13 cellular contexts compared by ENCODE assay signal in the genomic region with DNA sequence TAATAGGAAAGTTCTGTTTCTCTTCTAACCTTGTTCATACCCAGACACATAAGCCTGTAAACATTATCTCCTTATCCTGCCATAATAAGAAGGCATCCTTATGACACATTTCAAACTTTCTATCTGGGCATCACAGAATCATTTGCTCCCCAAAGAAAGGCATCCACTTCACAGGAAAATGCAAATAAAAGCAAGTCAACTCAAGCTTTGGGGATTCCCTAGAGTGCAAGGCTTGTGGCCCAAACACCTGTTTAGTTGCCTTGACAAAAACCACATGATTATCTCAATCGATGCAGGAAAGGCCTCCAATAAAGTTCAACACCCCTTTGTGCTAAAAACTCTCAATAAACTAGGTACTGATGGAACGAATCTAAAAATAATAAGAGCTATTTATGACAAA.
DNase-seq lines count a peak whose midpoint lies in the region; ATAC-seq lines count a peak whose summit lies in the region.
"Had no signal": no experiment of that assay in that cellular context is flagged by ENCODE, and none has a peak within 500 bp of the region (broad histone marks: within the 10 kb centered on the region; RNA-seq: fewer than 3 reads in every experiment).

No MANE protein-coding gene starts in this region.

- no peak overlapping the region for H3K4me3 Mint-ChIP-seq in T-cell
- H3K4me3 Mint-ChIP-seq: CD14-positive monocyte had no signal

- POLR2A ChIA-PET in T-cell (lab: Charles Lee), result no interaction called here

- ATAC-seq in GM18520 (IDR thresholded peaks at IDR 0.05; ENCODE audit: unreplicated experiment), result peak; percentile 92
- ATAC-seq in GM21381 (IDR thresholded peaks at IDR 0.05; ENCODE audit: unreplicated experiment), result peak; percentile 78
- peak; percentile 98 for ATAC-seq in HG02973 (IDR thresholded peaks at IDR 0.05; ENCODE audit: unreplicated experiment)
- ATAC-seq in HG03575 (IDR thresholded peaks at IDR 0.05; ENCODE audit: extremely low read depth, insufficient number of reproducible peaks, low FRiP score, unreplicated experiment), result peak; percentile 98
- no peak for ATAC-seq in T-cell (replicated peaks in 1 of 4)
- ATAC-seq: PC-3 had no signal

- H3K9me3 Mint-ChIP-seq in T-cell, result no peaks in the 10 kb centered on the region

- H3K27ac Mint-ChIP-seq in T-cell, result no peak overlapping the region
- H3K27ac Mint-ChIP-seq: CD14-positive monocyte had no signal

- H3K27me3 Mint-ChIP-seq in T-cell, result no peaks in the 10 kb centered on the region

- no peaks in the 10 kb centered on the region for H3K4me1 Mint-ChIP-seq in T-cell
- H3K4me1 Mint-ChIP-seq: CD14-positive monocyte had no signal

- CTCF ChIA-PET in T-cell (lab: Charles Lee), result no interaction called here

- no peaks in the 10 kb centered on the region for H3K36me3 Mint-ChIP-seq in T-cell
- H3K36me3 Mint-ChIP-seq: CD14-positive monocyte had no signal

- no peak for DNase-seq in NCI-H128 (lab: John Stamatoyannopoulos, UW; ENCODE audit: unreplicated experiment)
- no peak for DNase-seq in T-cell
- DNase-seq in NK-92 (lab: John Stamatoyannopoulos, UW; ENCODE audit: unreplicated experiment), result no peak
- no peak for DNase-seq in DMS 273 treated with DMSO at 0.1 percent for 48 hours (lab: John Stamatoyannopoulos, UW)
- DNase-seq: head of caudate nucleus, NCI-H1436 treated with DMSO at 0.1 percent for 48 hours, nucleus accumbens, PC-3 had no signal

Comparison
In these comparisons a context has a peak if more than half of its experiments do, and no peak if none do; other contexts are left out.
1. ATAC-seq: peak in GM18520 (single experiment), GM21381 (single experiment), HG02973 (single experiment) and HG03575 (single experiment); none in T-cell (0 of 4).